In the genomic region with DNA sequence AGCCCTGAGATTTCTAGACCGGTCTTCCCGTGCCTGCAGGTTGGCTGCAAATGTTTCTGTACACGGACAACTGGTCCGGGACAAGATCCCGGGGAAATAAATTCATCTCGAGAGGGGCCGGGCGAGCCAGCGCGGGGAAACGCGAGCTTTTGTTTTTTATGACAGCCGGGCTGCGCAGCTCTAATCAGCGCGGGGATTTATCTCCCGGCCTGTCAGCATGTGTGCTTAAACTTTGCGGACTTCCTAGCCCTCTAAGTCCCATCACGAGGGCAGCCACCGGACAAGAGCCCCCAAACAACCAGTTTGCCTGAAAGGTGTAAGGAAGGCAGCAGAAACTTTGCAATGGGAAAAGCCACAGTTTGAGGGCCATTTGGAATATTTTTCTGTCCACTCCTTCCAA, we compare ENCODE assay signal across 11 cellular contexts. TPM values are rescaled to one million over a fixed set of nuclear protein-coding genes. Genes with fewer than 3 reads are reported as not detected.
DNase-seq lines count a peak whose midpoint lies in the region; ATAC-seq, FAIRE-seq and TF ChIP-seq lines count a peak whose summit lies in the region.
"Had no signal": no experiment of that assay in that cellular context is flagged by ENCODE, and none has a peak within 500 bp of the region (broad histone marks: within the 10 kb centered on the region; RNA-seq: fewer than 3 reads in every experiment).

No MANE protein-coding gene starts in this region.

- H3K4me3 ChIP-seq in right lobe of liver (peak overlapping the region; percentile 2 to 25 (median 12)), HepG2 (replicated peaks in 1 of 3; ENCODE audit: insufficient read depth in 1 of 3, low read depth in 2 of 3, low read length in 3 of 3) (no peak overlapping the region), pancreas (peak overlapping the region; percentile 43 to 74 (median 66))

- H3K9me3 ChIP-seq in right lobe of liver = no peaks in the 10 kb centered on the region
- no peaks in the 10 kb centered on the region for H3K9me3 ChIP-seq in HepG2 (ENCODE audit: low read length)
- no peaks in the 10 kb centered on the region for H3K9me3 ChIP-seq in pancreas

- CTCF ChIA-PET in HepG2 (lab: Yijun Ruan, JAX; ENCODE audit: low intra/inter-chr PET ratio, low total read pairs) = no interaction called here

- TF ChIP-seq POLR2A in right lobe of liver (IDR thresholded peaks at IDR 0.05) (no peak), HepG2 (IDR thresholded peaks at IDR 0.05; ENCODE audit: insufficient read depth in 1 of 2, low read depth in 2 of 2, low read length in 2 of 2) (no peak)

- H3K4me2 ChIP-seq in HepG2 (ENCODE audit: low read depth, low read length) = no peak overlapping the region

- in situ Hi-C loops in HepG2 (cut with HindIII; ENCODE audit: extremely low pct_ligation_motif_present, low pct_unique_long_range_greater_than_20kb) = loop anchor here (25.0 kb wide), 4 partner anchors 772 to 1597 kb away; no protein-coding TSS in a partner anchor

- POLR2A ChIA-PET in HepG2 (lab: Yijun Ruan, JAX) = no interaction called here

- DNase-seq in right lobe of liver (no peak), HepG2 (ENCODE audit: low spot score) (no peak), foreskin keratinocyte (peak in 1 of 2 donors; percentile 37), pancreas (peak in 3 of 6 donors; percentile 30 to 63 (median 39)), NAMALWA (ENCODE audit: low spot score) (no peak), SKM-1 (lab: John Stamatoyannopoulos, UW; ENCODE audit: unreplicated experiment) (no peak)
- DNase-seq in activated CD4-positive, CD25-positive, alpha-beta regulatory T cell treated with anti-CD3 and anti-CD28 coated beads, Interleukin-2, amount 50 U/mL, for 72 hours = no peak
- DNase-seq: activated naive CD4-positive, alpha-beta T cell treated with anti-CD3 and anti-CD28 coated beads, Interleukin-2, amount 50 U/mL, for 16 hours; NCI-H345 had no signal

- TF ChIP-seq CTCF in right lobe of liver (IDR thresholded peaks at IDR 0.05) (no peak), HepG2 (CRISPR knock-in tag; IDR thresholded peaks at IDR 0.05) (no peak), foreskin keratinocyte (conservative IDR thresholded peaks at IDR 0.05) (no peak), pancreas (IDR thresholded peaks at IDR 0.05) (no peak)

- no peaks in the 10 kb centered on the region for H4K20me1 ChIP-seq in HepG2 (ENCODE audit: insufficient read depth, low read length)

- ATAC-seq in right lobe of liver (peak in 1 of 4 donors; percentile 13), HepG2 (no peak), foreskin keratinocyte (no peak), pancreas (no peak), HG02588 (IDR thresholded peaks at IDR 0.05; ENCODE audit: unreplicated experiment) (no peak)

- H3K27ac ChIP-seq in right lobe of liver (peak overlapping the region; percentile 43 to 70 (median 63)), HepG2 (ENCODE audit: extremely low read length, insufficient read depth, low read length) (no peak overlapping the region), foreskin keratinocyte (peak overlapping the region; percentile 44), pancreas (peak overlapping the region; percentile 87 to 99 (median 92))

- H3K27me3 ChIP-seq in right lobe of liver (no peaks in the 10 kb centered on the region), HepG2 (ENCODE audit: control insufficient read depth in 1 of 2, insufficient read depth in 2 of 2, low read length in 2 of 2) (no peaks in the 10 kb centered on the region), foreskin keratinocyte (no peaks in the 10 kb centered on the region), pancreas (no peaks in the 10 kb centered on the region)

- intact Hi-C loops in right lobe of liver (cut with DNase I) (no loop called here), HepG2 (cut with micrococcal nuclease; ENCODE audit: unreplicated experiment) (no loop called here), pancreas (cut with DNase I) (loop anchor here in 1 of 3 donors (10.0 kb wide), 1 partner anchor 134 kb away; no protein-coding TSS in a partner anchor)

- no peak overlapping the region for H3K9ac ChIP-seq in HepG2 (ENCODE audit: insufficient read depth, low read depth, low read length)

- H3K4me1 ChIP-seq in right lobe of liver (peaks cover 0 to 14% (median 0%) of the 10 kb centered on the region in 4 donors), HepG2 (ENCODE audit: insufficient read depth, low read length) (peaks cover 13% of the 10 kb centered on the region), foreskin keratinocyte (no peaks in the 10 kb centered on the region), pancreas (no peaks in the 10 kb centered on the region)

- TF ChIP-seq EP300 in HepG2 (IDR thresholded peaks at IDR 0.05; ENCODE audit: low read depth in 2 of 2, low read length in 2 of 2) = no peak
- TF ChIP-seq EP300 in HepG2 (CRISPR knock-in tag; IDR thresholded peaks at IDR 0.05; ENCODE audit: borderline replicate concordance) = no peak

- FAIRE-seq in HepG2 (lab: Jason Lieb, UNC) = no peak
- FAIRE-seq in pancreas (lab: Jason Lieb, UNC) = no peak
- FAIRE-seq: TTC549 had no signal

- no TSS peak for BruUV-seq in HepG2 (replicated peaks; lab: Mats Ljungman, UMichigan)

- no peaks in the 10 kb centered on the region for H3K79me2 ChIP-seq in HepG2 (ENCODE audit: insufficient read depth, low read length)

- no peak overlapping the region for H2AFZ ChIP-seq in HepG2 (ENCODE audit: low read length)

- H3K36me3 ChIP-seq in right lobe of liver (no peaks in the 10 kb centered on the region), HepG2 (replicated peaks in 1 of 2; ENCODE audit: control insufficient read depth in 1 of 2, insufficient read depth in 2 of 2, low read length in 2 of 2) (no peaks in the 10 kb centered on the region; a peak in 1 of 5 replicates), pancreas (no peaks in the 10 kb centered on the region)

- TF ChIP-seq RAD21 in HepG2 (CRISPR knock-in tag; IDR thresholded peaks at IDR 0.05) = no peak

- 39% methylated on average over 16 of the region's 20 CpGs for WGBS in right lobe of liver (ENCODE audit: insufficient coverage, low coverage, low lambda C conversion rate, missing lambda C conversion rate)
- 91% methylated on average over 20 of the region's 20 CpGs for WGBS in HepG2 (ENCODE audit: low lambda C conversion rate)
- 1 to 2% methylated on average over 20 of the region's 20 CpGs for WGBS in pancreas, 2 donors

TF ChIP-seq in HepG2, 621 proteins besides CTCF, POLR2A, EP300 and RAD21:
- TF ChIP-seq ZNF430 (CRISPR knock-in tag; IDR thresholded peaks at IDR 0.05) = no peak
- TF ChIP-seq, protein P1, sequence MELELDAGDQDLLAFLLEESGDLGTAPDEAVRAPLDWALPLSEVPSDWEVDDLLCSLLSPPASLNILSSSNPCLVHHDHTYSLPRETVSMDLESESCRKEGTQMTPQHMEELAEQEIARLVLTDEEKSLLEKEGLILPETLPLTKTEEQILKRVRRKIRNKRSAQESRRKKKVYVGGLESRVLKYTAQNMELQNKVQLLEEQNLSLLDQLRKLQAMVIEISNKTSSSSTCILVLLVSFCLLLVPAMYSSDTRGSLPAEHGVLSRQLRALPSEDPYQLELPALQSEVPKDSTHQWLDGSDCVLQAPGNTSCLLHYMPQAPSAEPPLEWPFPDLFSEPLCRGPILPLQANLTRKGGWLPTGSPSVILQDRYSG (CRISPR knock-in tag; IDR thresholded peaks at IDR 0.05) = no peak
- TF ChIP-seq SIX1 (CRISPR knock-in tag; IDR thresholded peaks at IDR 0.05; ENCODE audit: borderline replicate concordance) = no peak
- no peak for TF ChIP-seq SIN3A (IDR thresholded peaks at IDR 0.05; ENCODE audit: borderline replicate concordance, low read depth, low read length)
- no peak for TF ChIP-seq PPARG (CRISPR knock-in tag; conservative IDR thresholded peaks at IDR 0.05)
- TF ChIP-seq RBFOX2 (IDR thresholded peaks at IDR 0.05; ENCODE audit: low read depth, low read length) = no peak
- TF ChIP-seq HOXA5 (CRISPR knock-in tag; IDR thresholded peaks at IDR 0.05) = no peak
- no peak for TF ChIP-seq SMARCC2 (IDR thresholded peaks at IDR 0.05)

RNA-seq across cellular contexts. Expression of a gene that starts 5.8 kb away (rescaled TPM):
- total RNA-seq in right lobe of liver (1 to 10 TPM; 3.1 to 8.8 (median 4.2) TPM), HepG2 (2016; rRNA removed; fragmentation: Illumina TruSeq; extraction: Trizol) (4.5 and 6.0 TPM in 2 replicates), foreskin keratinocyte (9.0 and 9.2 TPM in 2 replicates), pancreas (100 to 1,000 TPM in 1 of 6 donors, 10 to 100 TPM in 5; 48.6 to 129 (median 60.3) TPM)
- 0.88 and 1.3 TPM in 2 replicates for total RNA-seq in HepG2 (2016; cell fraction: cytosol; rRNA removed; fragmentation: Illumina TruSeq; extraction: Trizol; ENCODE audit: low read depth)
- 4.4 and 6.6 TPM in 2 replicates for total RNA-seq in HepG2 (2016; cell fraction: insoluble cytoplasmic fraction; rRNA removed; fragmentation: Illumina TruSeq; extraction: Trizol)
- 2.1 and 4.3 TPM in 2 replicates for total RNA-seq in HepG2 (2016; cell fraction: membrane; rRNA removed; fragmentation: Illumina TruSeq; extraction: Trizol)
- 11.1 and 12.8 TPM in 2 replicates for total RNA-seq in HepG2 (2016; cell fraction: nucleus; rRNA removed; fragmentation: Illumina TruSeq; extraction: Trizol)
- polyA plus RNA-seq in HepG2 (2011; rRNA removed) (2.6 and 3.8 TPM in 2 replicates), foreskin keratinocyte (3.2 and 5.0 TPM in 2 replicates), pancreas (10 to 100 TPM; 41.3 to 57.7 TPM)
- polyA plus RNA-seq in HepG2 (2011; cell fraction: cytosol; rRNA removed) = 1.2 and 2.1 TPM in 2 replicates
- 3.6 and 3.7 TPM in 2 replicates for polyA plus RNA-seq in HepG2 (2011; cell fraction: nucleus; rRNA removed)
- polyA plus RNA-seq in HepG2 (2012) = 1.7 and 2.9 TPM in 2 replicates
- 0.16 and 0.49 TPM in 2 replicates for polyA plus RNA-seq in HepG2 (2016; cell fraction: cytosol; fragmentation: Illumina TruSeq; extraction: Trizol; ENCODE audit: low read depth)
- polyA plus RNA-seq in HepG2 (2016; cell fraction: insoluble cytoplasmic fraction; fragmentation: Illumina TruSeq; extraction: Trizol; ENCODE audit: low read depth) = 4.1 and 4.2 TPM in 2 replicates
- polyA plus RNA-seq in HepG2 (2016; cell fraction: membrane; fragmentation: Illumina TruSeq; extraction: Trizol; ENCODE audit: low read depth) = 1.0 and 1.1 TPM in 2 replicates
- 4.8 and 9.7 TPM in 2 replicates for polyA plus RNA-seq in HepG2 (2016; cell fraction: nucleus; fragmentation: Illumina TruSeq; extraction: Trizol; ENCODE audit: insufficient read depth, low read depth)
- polyA minus RNA-seq in HepG2 (2011; rRNA and poly(A)+ RNA removed; ENCODE audit: low replicate concordance) = 6.9 and 19.7 TPM in 2 replicates
- polyA minus RNA-seq in HepG2 (2011; cell fraction: cytosol; rRNA and poly(A)+ RNA removed) = 4.3 and 5.7 TPM in 2 replicates
- 19.1 and 25.4 TPM in 2 replicates for polyA minus RNA-seq in HepG2 (2011; cell fraction: nucleus; rRNA and poly(A)+ RNA removed)

Comparison
In these comparisons a context has a peak if more than half of its experiments do, and no peak if none do; other contexts are left out.
1. H3K4me3 ChIP-seq: peak in right lobe of liver (3 of 3) and pancreas (4 of 4); none in HepG2 (0 of 3).